Comparison of ENCODE assay signal across 18 cellular contexts in genomic region chr6:37862415-37862814, GRCh38. TPM values are rescaled to one million over a fixed set of nuclear protein-coding genes. Genes with fewer than 3 reads are reported as not detected.
DNase-seq lines count a peak whose midpoint lies in the region; ATAC-seq, FAIRE-seq and TF ChIP-seq lines count a peak whose summit lies in the region.
"Had no signal": no experiment of that assay in that cellular context is flagged by ENCODE, and none has a peak within 500 bp of the region (broad histone marks: within the 10 kb centered on the region; RNA-seq: fewer than 3 reads in every experiment).

No MANE protein-coding gene starts in this region.

- intact Hi-C loops in natural killer cell (cut with micrococcal nuclease), result no loop called here
- intact Hi-C loops in HepG2 (cut with micrococcal nuclease; ENCODE audit: unreplicated experiment), result loop anchor here (5.0 kb wide), 2 partner anchors 120 to 150 kb away; no protein-coding TSS in a partner anchor

- peaks cover 18% of the 10 kb centered on the region; the same call in 1 of the 2 replicates for H4K20me1 ChIP-seq in HepG2 (ENCODE audit: insufficient read depth, low read length)

- in situ Hi-C loops in HepG2 (cut with HindIII; ENCODE audit: extremely low pct_ligation_motif_present, low pct_unique_long_range_greater_than_20kb), result no loop called here

- peaks cover 5% of the 10 kb centered on the region; the same call in 1 of the 2 replicates for H3K4me1 ChIP-seq in HepG2 (ENCODE audit: insufficient read depth, low read length)

- 96% methylated on average over 4 of the region's 4 CpGs for WGBS in HepG2 (ENCODE audit: low lambda C conversion rate)

- TF ChIP-seq RAD21 in HepG2 (CRISPR knock-in tag; IDR thresholded peaks at IDR 0.05), result no peak

- H3K9ac ChIP-seq in HepG2 (ENCODE audit: insufficient read depth, low read depth, low read length), result no peak overlapping the region

- H3K27me3 Mint-ChIP-seq in natural killer cell (ENCODE audit: low read depth in 2 of 2) (no peaks in the 10 kb centered on the region), chondrocyte (ENCODE audit: low read depth) (no peaks in the 10 kb centered on the region)
- no peaks in the 10 kb centered on the region for H3K27me3 Mint-ChIP-seq in natural killer cell treated with Interleukin-12 subunit alpha and Interleukin-12 subunit beta and Interleukin-15 and Interleukin-18, amount 100 ng/mL, for 72 hours
- H3K27me3 Mint-ChIP-seq: B cell had no signal

- H3K4me3 Mint-ChIP-seq in natural killer cell (no peak overlapping the region), chondrocyte (ENCODE audit: unreplicated experiment) (no peak overlapping the region)
- H3K4me3 Mint-ChIP-seq in natural killer cell treated with Interleukin-12 subunit alpha and Interleukin-12 subunit beta and Interleukin-15 and Interleukin-18, amount 100 ng/mL, for 72 hours, result no peak overlapping the region
- H3K4me3 Mint-ChIP-seq: B cell had no signal

- no peak overlapping the region for H3K4me2 ChIP-seq in HepG2 (ENCODE audit: low read depth, low read length)

- TF ChIP-seq EP300 in HepG2 (IDR thresholded peaks at IDR 0.05; ENCODE audit: low read depth in 2 of 2, low read length in 2 of 2) (no peak), HepG2 (CRISPR knock-in tag; IDR thresholded peaks at IDR 0.05; ENCODE audit: borderline replicate concordance) (no peak)

- H3K36me3 ChIP-seq in HepG2 (replicated peaks in 1 of 2; ENCODE audit: control insufficient read depth in 1 of 2, insufficient read depth in 2 of 2, low read length in 2 of 2), result peaks cover 0 to 5% of the 10 kb centered on the region in 2 experiments; a peak in 3 of 5 replicates
- H3K36me3 ChIP-seq: SJSA1 had no signal

- DNase-seq in natural killer cell, result no peak
- DNase-seq in natural killer cell treated with Interleukin-12 subunit alpha and Interleukin-12 subunit beta and Interleukin-15 and Interleukin-18, amount 100 ng/mL, for 72 hours (ENCODE audit: low spot score), result no peak
- DNase-seq in chondrocyte (ENCODE audit: low spot score), result no peak
- DNase-seq in HepG2 (ENCODE audit: low spot score), result no peak
- no peak for DNase-seq in OCI-M1 (lab: John Stamatoyannopoulos, UW)
- DNase-seq in dedifferentiated amniotic fluid mesenchymal stem cell (ENCODE audit: extremely low spot score), result no peak
- DNase-seq: DND-41, H7, KBM-7, MV-4-11, NCI-H1417, NCI-H187 treated with DMSO at 0.1 percent for 48 hours, NCI-H524 had no signal

- H3K4me1 Mint-ChIP-seq in natural killer cell (peaks cover 67 to 73% of the 10 kb centered on the region in 2 donors), chondrocyte (ENCODE audit: low read depth) (peaks cover 63% of the 10 kb centered on the region)
- H3K4me1 Mint-ChIP-seq in natural killer cell treated with Interleukin-12 subunit alpha and Interleukin-12 subunit beta and Interleukin-15 and Interleukin-18, amount 100 ng/mL, for 72 hours (ENCODE audit: low read depth in 2 of 2), result peaks cover 73 to 77% of the 10 kb centered on the region in 2 donors

- no peak overlapping the region for H3K27ac ChIP-seq in HepG2 (ENCODE audit: extremely low read length, insufficient read depth, low read length)
- H3K27ac ChIP-seq: 22Rv1, SJSA1 had no signal

- TF ChIP-seq CTCF in natural killer cell (IDR thresholded peaks at IDR 0.05) (no peak), chondrocyte (IDR thresholded peaks at IDR 0.05) (no peak), HepG2 (CRISPR knock-in tag; IDR thresholded peaks at IDR 0.05) (no peak)

- no peak overlapping the region for H2AFZ ChIP-seq in HepG2 (ENCODE audit: low read length)

- H3K27ac Mint-ChIP-seq in natural killer cell (peak overlapping the region; percentile 37 to 65), chondrocyte (ENCODE audit: unreplicated experiment) (peak overlapping the region; percentile 69)
- peak overlapping the region in 1 of 2 donors; percentile 45 for H3K27ac Mint-ChIP-seq in natural killer cell treated with Interleukin-12 subunit alpha and Interleukin-12 subunit beta and Interleukin-15 and Interleukin-18, amount 100 ng/mL, for 72 hours
- H3K27ac Mint-ChIP-seq: B cell had no signal

- no peak for FAIRE-seq in HepG2 (lab: Jason Lieb, UNC)

- H3K27me3 ChIP-seq in HepG2 (ENCODE audit: control insufficient read depth in 1 of 2, insufficient read depth in 2 of 2, low read length in 2 of 2), result no peaks in the 10 kb centered on the region
- H3K27me3 ChIP-seq: SJSA1 had no signal

- CTCF ChIA-PET in HepG2 (lab: Yijun Ruan, JAX; ENCODE audit: low intra/inter-chr PET ratio, low total read pairs), result no interaction called here

- ATAC-seq in natural killer cell (peak; percentile 23 to 48 (median 45)), HepG2 (no peak), HG03097 (IDR thresholded peaks at IDR 0.05; ENCODE audit: low FRiP score, unreplicated experiment) (no peak), HG02763 (IDR thresholded peaks at IDR 0.05; ENCODE audit: unreplicated experiment) (no peak)
- ATAC-seq in natural killer cell treated with Interleukin-12 subunit alpha and Interleukin-12 subunit beta and Interleukin-15 and Interleukin-18, amount 100 ng/mL, for 72 hours, result no peak

- no TSS peak for BruUV-seq in HepG2 (replicated peaks; lab: Mats Ljungman, UMichigan)

- H3K36me3 Mint-ChIP-seq in natural killer cell, result no peaks in the 10 kb centered on the region
- H3K36me3 Mint-ChIP-seq in natural killer cell treated with Interleukin-12 subunit alpha and Interleukin-12 subunit beta and Interleukin-15 and Interleukin-18, amount 100 ng/mL, for 72 hours, result no peaks in the 10 kb centered on the region
- H3K36me3 Mint-ChIP-seq in chondrocyte (ENCODE audit: low read depth), result no peaks in the 10 kb centered on the region

- no peak for TF ChIP-seq POLR2A in HepG2 (IDR thresholded peaks at IDR 0.05; ENCODE audit: insufficient read depth in 1 of 2, low read depth in 2 of 2, low read length in 2 of 2)

- H3K9me3 Mint-ChIP-seq in natural killer cell (no peaks in the 10 kb centered on the region), chondrocyte (ENCODE audit: low read depth) (no peaks in the 10 kb centered on the region)
- no peaks in the 10 kb centered on the region for H3K9me3 Mint-ChIP-seq in natural killer cell treated with Interleukin-12 subunit alpha and Interleukin-12 subunit beta and Interleukin-15 and Interleukin-18, amount 100 ng/mL, for 72 hours

- H3K4me3 ChIP-seq in HepG2 (replicated peaks in 1 of 3; ENCODE audit: insufficient read depth in 1 of 3, low read depth in 2 of 3, low read length in 3 of 3), result no peak overlapping the region
- H3K4me3 ChIP-seq: SJSA1 had no signal

- POLR2A ChIA-PET in HepG2 (lab: Yijun Ruan, JAX), result no interaction called here

- no peaks in the 10 kb centered on the region for H3K9me3 ChIP-seq in HepG2 (ENCODE audit: low read length)
- H3K9me3 ChIP-seq: SJSA1 had no signal

- peaks cover 78% of the 10 kb centered on the region for H3K79me2 ChIP-seq in HepG2 (ENCODE audit: insufficient read depth, low read length)

TF ChIP-seq in HepG2, 621 proteins besides CTCF, POLR2A, EP300 and RAD21 (continues in another document):
- TF ChIP-seq ZSCAN20 (CRISPR knock-in tag; IDR thresholded peaks at IDR 0.05; ENCODE audit: borderline replicate concordance), result no peak
- TF ChIP-seq ZNF770 (CRISPR knock-in tag; IDR thresholded peaks at IDR 0.05), result peak; percentile 40; the same call in 1 of the 2 replicates

RNA-seq across cellular contexts. Expression of gene ZFAND3, which starts 42.9 kb away (rescaled TPM):
- total RNA-seq in natural killer cell (10 to 100 TPM; 87.7 to 97.4 (median 90.1) TPM), chondrocyte (62.8 to 99.6 TPM (median 98.5 TPM) in 3 replicates), HepG2 (2016; rRNA removed; fragmentation: Illumina TruSeq; extraction: Trizol) (16.4 and 18.9 TPM in 2 replicates)
- 100 to 1,000 TPM in 1 of 2 donors, 10 to 100 TPM in 1; 51.0 to 100 TPM for total RNA-seq in natural killer cell treated with Interleukin-12 subunit alpha and Interleukin-12 subunit beta and Interleukin-15 and Interleukin-18, amount 100 ng/mL, for 72 hours
- 5.8 and 9.0 TPM in 2 replicates for total RNA-seq in HepG2 (2016; cell fraction: cytosol; rRNA removed; fragmentation: Illumina TruSeq; extraction: Trizol; ENCODE audit: low read depth)
- 14.6 and 17.0 TPM in 2 replicates for total RNA-seq in HepG2 (2016; cell fraction: insoluble cytoplasmic fraction; rRNA removed; fragmentation: Illumina TruSeq; extraction: Trizol)
- total RNA-seq in HepG2 (2016; cell fraction: membrane; rRNA removed; fragmentation: Illumina TruSeq; extraction: Trizol), result 18.4 and 18.8 TPM in 2 replicates
- 15.4 and 17.1 TPM in 2 replicates for total RNA-seq in HepG2 (2016; cell fraction: nucleus; rRNA removed; fragmentation: Illumina TruSeq; extraction: Trizol)
- polyA plus RNA-seq in HepG2 (2011; rRNA removed), result 17.1 and 18.6 TPM in 2 replicates
- polyA plus RNA-seq in HepG2 (2011; cell fraction: cytosol; rRNA removed), result 16.2 and 21.9 TPM in 2 replicates
- polyA plus RNA-seq in HepG2 (2011; cell fraction: nucleus; rRNA removed), result 10.7 and 11.5 TPM in 2 replicates
- 101 and 105 TPM in 2 replicates for polyA plus RNA-seq in HepG2 (2012)
- 25.4 and 26.8 TPM in 2 replicates for polyA plus RNA-seq in HepG2 (2016; cell fraction: cytosol; fragmentation: Illumina TruSeq; extraction: Trizol; ENCODE audit: low read depth)
- 56.7 and 68.8 TPM in 2 replicates for polyA plus RNA-seq in HepG2 (2016; cell fraction: insoluble cytoplasmic fraction; fragmentation: Illumina TruSeq; extraction: Trizol; ENCODE audit: low read depth)
- 36.3 and 43.5 TPM in 2 replicates for polyA plus RNA-seq in HepG2 (2016; cell fraction: membrane; fragmentation: Illumina TruSeq; extraction: Trizol; ENCODE audit: low read depth)
- polyA plus RNA-seq in HepG2 (2016; cell fraction: nucleus; fragmentation: Illumina TruSeq; extraction: Trizol; ENCODE audit: insufficient read depth, low read depth), result 49.1 and 59.9 TPM in 2 replicates
- 8.2 and 21.8 TPM in 2 replicates for polyA minus RNA-seq in HepG2 (2011; rRNA and poly(A)+ RNA removed; ENCODE audit: low replicate concordance)
- polyA minus RNA-seq in HepG2 (2011; cell fraction: cytosol; rRNA and poly(A)+ RNA removed), result 18.6 and 29.8 TPM in 2 replicates
- 20.0 and 35.3 TPM in 2 replicates for polyA minus RNA-seq in HepG2 (2011; cell fraction: nucleus; rRNA and poly(A)+ RNA removed)

Comparison
In these comparisons a context has a peak if more than half of its experiments do, and no peak if none do; other contexts are left out.
1. ATAC-seq: peak in natural killer cell (3 of 3); none in natural killer cell treated with Interleukin-12 subunit alpha and Interleukin-12 subunit beta and Interleukin-15 and Interleukin-18, amount 100 ng/mL, for 72 hours (0 of 2), HepG2 (single experiment), HG03097 (single experiment) and HG02763 (single experiment).